Comparison of ENCODE assay signal across 36 cellular contexts in the genomic region with DNA sequence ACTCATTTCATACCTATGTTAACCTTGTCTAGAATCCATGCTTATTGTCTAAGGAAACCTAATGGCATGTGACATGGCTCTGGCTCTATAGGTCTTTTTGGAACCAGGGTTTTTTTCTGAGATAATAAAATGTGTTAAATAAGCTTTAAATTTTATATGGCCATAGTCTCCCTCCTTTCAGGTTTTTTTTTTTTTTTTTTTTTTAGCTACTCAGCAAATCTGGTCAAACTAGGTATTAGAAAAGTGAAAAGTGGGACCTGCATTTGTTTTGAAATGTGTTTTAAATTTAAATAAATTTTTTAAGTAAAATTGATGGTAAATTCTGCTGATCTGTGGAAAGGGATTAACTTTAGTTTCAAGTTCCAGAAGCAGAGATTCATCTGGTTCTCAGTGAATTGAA. TPM values are rescaled to one million over a fixed set of nuclear protein-coding genes. Genes with fewer than 3 reads are reported as not detected.
"Had no signal": no experiment of that assay in that cellular context is flagged by ENCODE, and none has a peak within 500 bp of the region (broad histone marks: within the 10 kb centered on the region; RNA-seq: fewer than 3 reads in every experiment).

No MANE protein-coding gene starts in this region.

- H3K4me3 ChIP-seq: PC-9 had no signal

- H3K4me2 ChIP-seq: PC-9 had no signal

- DNase-seq: activated B cell treated with CpG ODN at 0.5 μM for 24 hours; activated CD4-positive, alpha-beta memory T cell treated with anti-CD3 and anti-CD28 coated beads for 36 hours; activated CD4-positive, alpha-beta T cell treated with anti-CD3 and anti-CD28 coated beads for 4 hours; activated CD4-positive, alpha-beta T cell treated with anti-CD3 and anti-CD28 coated beads, Interleukin-2, amount 50 U/mL, for 1 hour; activated CD4-positive, CD25-positive, alpha-beta regulatory T cell treated with anti-CD3 and anti-CD28 coated beads, Interleukin-2, amount 50 U/mL, for 72 hours; activated CD8-positive, alpha-beta memory T cell treated with anti-CD3 and anti-CD28 coated beads, Interleukin-2, amount 50 U/mL, for 4 hours; activated effector memory CD4-positive, alpha-beta T cell treated with anti-CD3 and anti-CD28 coated beads, Interleukin-2, amount 50 U/mL, for 16 hours; activated naive CD4-positive, alpha-beta T cell; activated naive CD4-positive, alpha-beta T cell treated with anti-CD3 and anti-CD28 coated beads, Interleukin-2, amount 50 U/mL, for 16 hours; activated naive CD8-positive, alpha-beta T cell treated with anti-CD3 and anti-CD28 coated beads for 36 hours; activated T-cell treated with anti-CD3 and anti-CD28 coated beads for 4 hours; activated T-cell treated with anti-CD3 and anti-CD28 coated beads, Interleukin-2, amount 50 U/mL, for 48 hours; amniotic stem cell; aorta; brain microvascular endothelial cell; central memory CD4-positive, alpha-beta T cell; NCI-H1105; NCI-H1417 treated with DMSO at 0.1 percent for 48 hours; NCI-H1694; NCI-H1930; NCI-H2081 treated with DMSO at 0.1 percent for 48 hours; NCI-H345; NCI-H524 treated with DMSO at 0.1 percent for 48 hours; NK-92 treated with Interleukin-12 subunit alpha and Interleukin-12 subunit beta, amount 100 ng/mL, for 24 hours; PC-9; Right ventricle myocardium superior; SW 1271; T-helper 1 cell; T-helper 2 cell; T-helper 9 cell had no signal

- H2AFZ ChIP-seq: PC-9 had no signal

- H3K36me3 ChIP-seq: brain microvascular endothelial cell had no signal

- FAIRE-seq: RCC 7860 had no signal

- H3K27me3 ChIP-seq: brain microvascular endothelial cell had no signal

- H3K27ac ChIP-seq: brain microvascular endothelial cell, PC-9, RWPE1, VCaP had no signal

RNA-seq across cellular contexts. Expression of a gene that starts 52.1 kb away (rescaled TPM):
- total RNA-seq: activated CD4-positive, alpha-beta memory T cell treated with anti-CD3 and anti-CD28 coated beads for 36 hours; activated naive CD8-positive, alpha-beta T cell treated with anti-CD3 and anti-CD28 coated beads for 36 hours; M059J; NCI-H460; OCI-LY7; PC-9; Right ventricle myocardium superior had no signal
- polyA plus RNA-seq: aorta had no signal
